In the genomic region with DNA sequence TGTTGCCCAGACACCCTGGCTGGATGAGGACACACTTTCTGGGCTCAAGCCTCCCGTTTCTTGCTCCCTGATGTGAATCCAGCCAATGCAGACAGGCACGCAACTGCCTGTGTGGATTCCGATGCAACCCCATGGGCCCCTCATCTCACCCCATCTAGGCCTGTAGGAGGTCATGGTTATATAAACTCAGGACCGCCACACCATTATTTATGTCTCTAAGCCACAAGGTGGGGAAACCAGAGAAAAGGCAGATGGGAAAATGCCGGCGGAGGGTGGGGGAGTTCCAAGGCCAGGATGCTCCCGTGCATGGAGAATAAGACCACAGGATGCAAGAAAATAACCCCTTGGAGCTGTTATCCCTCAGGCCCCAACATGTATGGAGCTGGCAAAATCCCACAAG, we compare ENCODE assay signal across 25 cellular contexts. TPM values are rescaled to one million over a fixed set of nuclear protein-coding genes. Genes with fewer than 3 reads are reported as not detected.
DNase-seq lines count a peak whose midpoint lies in the region; ATAC-seq and TF ChIP-seq lines count a peak whose summit lies in the region.
"Had no signal": no experiment of that assay in that cellular context is flagged by ENCODE, and none has a peak within 500 bp of the region (broad histone marks: within the 10 kb centered on the region; RNA-seq: fewer than 3 reads in every experiment).

No MANE protein-coding gene starts in this region.

- no peak overlapping the region for H4K91ac ChIP-seq in IMR-90 (ENCODE audit: insufficient read depth, low read depth, low read length)

- CTCF ChIA-PET in activated CD4-positive, alpha-beta T cell treated with anti-CD3 and anti-CD28 coated beads, Interleukin-2, amount 10 ng/mL, durations not matched to agents 7 days and 5 days (lab: Charles Lee): interaction anchor here (1.0 to 1.5 kb wide), 5 partner anchors 8 to 276 kb away, joined by 3 to 5 read pairs (median 3); no protein-coding TSS in a partner anchor
- CTCF ChIA-PET in IMR-90 (lab: Yijun Ruan, JAX): interaction anchor here (1.0 kb wide), 1 partner anchor 102 kb away, joined by 4 read pairs; no protein-coding TSS in a partner anchor

- TF ChIP-seq CTCF in IMR-90 (conservative IDR thresholded peaks at IDR 0.05; ENCODE audit: low read depth, low read length) (no peak), endodermal cell (conservative IDR thresholded peaks at IDR 0.05) (no peak), sigmoid colon (IDR thresholded peaks at IDR 0.05) (no peak), right lobe of liver (IDR thresholded peaks at IDR 0.05) (no peak)

- TF ChIP-seq EP300 in sigmoid colon (IDR thresholded peaks at IDR 0.05): no peak

- no TSS peak for BruUV-seq in IMR-90 (replicated peaks; lab: Mats Ljungman, UMichigan)

- no peaks in the 10 kb centered on the region for H4K20me1 ChIP-seq in IMR-90 (ENCODE audit: insufficient read depth, low read length)

- no peak overlapping the region for H3K9ac ChIP-seq in IMR-90 (ENCODE audit: low read depth, low read length)
- H3K9ac ChIP-seq in endodermal cell (ENCODE audit: extremely low read depth, low read length, poor library complexity, severe bottlenecking): no peak overlapping the region

- H3K56ac ChIP-seq in IMR-90 (ENCODE audit: extremely low read depth, insufficient read depth, low read length): no peak overlapping the region

- no peaks in the 10 kb centered on the region for H3K4me1 ChIP-seq in IMR-90 (ENCODE audit: control insufficient read depth, insufficient read depth, low read length)
- H3K4me1 ChIP-seq in endodermal cell (ENCODE audit: control insufficient read depth, insufficient read depth, low read length): no peaks in the 10 kb centered on the region
- H3K4me1 ChIP-seq in sigmoid colon: peaks cover 0 to 36% (median 33%) of the 10 kb centered on the region in 4 donors
- peaks cover 0 to 10% (median 0%) of the 10 kb centered on the region in 4 donors for H3K4me1 ChIP-seq in right lobe of liver

- H2BK15ac ChIP-seq in IMR-90 (ENCODE audit: low read depth, low read length): no peak overlapping the region

- H3K27ac ChIP-seq in IMR-90 (ENCODE audit: insufficient read depth, low read length) (no peak overlapping the region), endodermal cell (ENCODE audit: low read depth, low read length) (no peak overlapping the region), sigmoid colon (peak overlapping the region in 3 of 4 donors; percentile 72 to 86 (median 78)), right lobe of liver (no peak overlapping the region)
- H3K27ac ChIP-seq: ascending aorta; BLaER1 treated with 17β-estradiol and CSF1 and Interleukin-3, amounts not matched to agents 10 nM and 100 nM; HL-60; left ventricle myocardium inferior had no signal

- H3K4me3 ChIP-seq in IMR-90 (ENCODE audit: insufficient read depth, low read depth, low read length) (no peak overlapping the region), endodermal cell (ENCODE audit: low read length) (no peak overlapping the region), sigmoid colon (no peak overlapping the region), right lobe of liver (no peak overlapping the region)
- H3K4me3 ChIP-seq: mucosa of descending colon had no signal

- no peak overlapping the region for H4K5ac ChIP-seq in IMR-90 (ENCODE audit: low read depth, low read length)

- H4K8ac ChIP-seq in IMR-90 (ENCODE audit: low read depth in 2 of 2, low read length in 2 of 2): no peak overlapping the region

- no peaks in the 10 kb centered on the region for H3K9me3 ChIP-seq in IMR-90 (ENCODE audit: control insufficient read depth, insufficient read depth, low read length)
- no peaks in the 10 kb centered on the region for H3K9me3 ChIP-seq in endodermal cell (ENCODE audit: control insufficient read depth, low read length)
- no peaks in the 10 kb centered on the region for H3K9me3 ChIP-seq in sigmoid colon
- no peaks in the 10 kb centered on the region for H3K9me3 ChIP-seq in right lobe of liver
- H3K9me3 ChIP-seq: ascending aorta; BLaER1 treated with 17β-estradiol and CSF1 and Interleukin-3, amounts not matched to agents 10 nM and 100 nM; left ventricle myocardium inferior; mucosa of descending colon had no signal

- H3K36me3 Mint-ChIP-seq in activated CD4-positive, alpha-beta T cell treated with anti-CD3 and anti-CD28 coated beads, Interleukin-2, amount 10 ng/mL, durations not matched to agents 7 days and 5 days (ENCODE audit: low read depth): no peaks in the 10 kb centered on the region
- no peaks in the 10 kb centered on the region for H3K36me3 Mint-ChIP-seq in endodermal cell (ENCODE audit: low read depth)
- H3K36me3 Mint-ChIP-seq: stimulated activated memory B cell treated with anti-CD40 and anti-IgM and Interleukin-4, amounts not matched to agents 10 μg/mL and 1 μg/mL and 100 μg/mL, for 72 hours had no signal

- H2BK20ac ChIP-seq in IMR-90 (ENCODE audit: low read depth, low read length): no peak overlapping the region

- no peak overlapping the region for H3K14ac ChIP-seq in IMR-90 (replicated peaks; ENCODE audit: low read depth, low read length)

- peak overlapping the region; percentile 47; the same call in 1 of the 2 replicates for H3K23ac ChIP-seq in IMR-90 (ENCODE audit: low read depth, low read length)

- ATAC-seq in IMR-90 (ENCODE audit: low read depth) (no peak), GM21515 (IDR thresholded peaks at IDR 0.05; ENCODE audit: unreplicated experiment) (no peak), right lobe of liver (no peak)
- ATAC-seq: mucosa of descending colon; stimulated activated memory B cell treated with anti-CD40 and anti-IgM and Interleukin-4, amounts not matched to agents 10 μg/mL and 1 μg/mL and 100 μg/mL, for 72 hours; T-helper 17 cell had no signal

- H3K27me3 ChIP-seq in IMR-90 (ENCODE audit: control insufficient read depth, insufficient read depth, low read length) (peaks cover 45% of the 10 kb centered on the region), endodermal cell (ENCODE audit: control insufficient read depth, insufficient read depth, low read length, poor library complexity, severe bottlenecking) (peaks cover 94% of the 10 kb centered on the region), sigmoid colon (peaks cover 0 to 13% (median 0%) of the 10 kb centered on the region in 3 donors), right lobe of liver (no peaks in the 10 kb centered on the region)
- H3K27me3 ChIP-seq: ascending aorta had no signal

- no peaks in the 10 kb centered on the region for H3K9me1 ChIP-seq in IMR-90 (ENCODE audit: insufficient read depth, low read length)

- no peak overlapping the region for H2BK5ac ChIP-seq in IMR-90 (ENCODE audit: low read depth, low read length, poor library complexity, severe bottlenecking)

- intact Hi-C loops in IMR-90 (cut with micrococcal nuclease): no loop called here
- intact Hi-C loops in sigmoid colon (cut with DNase I): loop anchor here (10.0 kb wide), 1 partner anchor 256 kb away; a partner anchor contains a TSS
- intact Hi-C loops in right lobe of liver (cut with DNase I): loop anchor here (10.0 kb wide), 2 partner anchors 136 to 336 kb away; no protein-coding TSS in a partner anchor

- no peaks in the 10 kb centered on the region for H3K9me3 Mint-ChIP-seq in activated CD4-positive, alpha-beta T cell treated with anti-CD3 and anti-CD28 coated beads, Interleukin-2, amount 10 ng/mL, durations not matched to agents 7 days and 5 days
- H3K9me3 Mint-ChIP-seq in endodermal cell: no peaks in the 10 kb centered on the region
- H3K9me3 Mint-ChIP-seq: stimulated activated memory B cell treated with anti-CD40 and anti-IgM and Interleukin-4, amounts not matched to agents 10 μg/mL and 1 μg/mL and 100 μg/mL, for 72 hours had no signal

- peak overlapping the region; percentile 37 for H2AFZ ChIP-seq in IMR-90 (replicated peaks; ENCODE audit: low read length, poor library complexity)

- H3K4me1 Mint-ChIP-seq in activated CD4-positive, alpha-beta T cell treated with anti-CD3 and anti-CD28 coated beads, Interleukin-2, amount 10 ng/mL, durations not matched to agents 7 days and 5 days: peaks cover 6% of the 10 kb centered on the region
- H3K4me1 Mint-ChIP-seq in endodermal cell: no peaks in the 10 kb centered on the region

- no peaks in the 10 kb centered on the region for H3K36me3 ChIP-seq in IMR-90 (ENCODE audit: control insufficient read depth, insufficient read depth, low read length)
- no peaks in the 10 kb centered on the region for H3K36me3 ChIP-seq in endodermal cell (ENCODE audit: control insufficient read depth, insufficient read depth, low read length)
- H3K36me3 ChIP-seq in sigmoid colon: no peaks in the 10 kb centered on the region
- H3K36me3 ChIP-seq in right lobe of liver: no peaks in the 10 kb centered on the region
- H3K36me3 ChIP-seq: ascending aorta; BLaER1 treated with 17β-estradiol and CSF1 and Interleukin-3, amounts not matched to agents 10 nM and 100 nM; left ventricle myocardium inferior had no signal

- no peak overlapping the region for H3K18ac ChIP-seq in IMR-90 (ENCODE audit: low read depth, low read length)

- no peak for DNase-seq in activated CD4-positive, alpha-beta T cell treated with anti-CD3 and anti-CD28 coated beads, Interleukin-2, amount 10 ng/mL, durations not matched to agents 7 days and 5 days
- DNase-seq in activated CD4-positive, alpha-beta T cell treated with anti-CD3 and anti-CD28 coated beads, Interleukin-2, amount 50 U/mL, for 48 hours: no peak
- DNase-seq in IMR-90: no peak
- peak; percentile 54 for DNase-seq in endodermal cell
- peak; percentile 78 for DNase-seq in sigmoid colon
- no peak for DNase-seq in right lobe of liver
- no peak for DNase-seq in dermis blood vessel endothelial cell
- DNase-seq: activated gamma-delta T cell treated with Interleukin-2 at 50 U/mL for 16 hours, DMS153, left ventricle myocardium inferior, mucosa of descending colon, NCI-H1694 treated with DMSO at 0.1 percent for 48 hours, right cardiac atrium, SHP77 treated with DMSO at 0.1 percent for 48 hours, T-helper 17 cell, trophoblast cell had no signal

- WGBS in IMR-90 (ENCODE audit: extremely low coverage in 2 of 2, insufficient read length in 1 of 2), 2 experiments: no CpG with 5 or more reads among the region's 7 CpGs
- WGBS in endodermal cell (ENCODE audit: insufficient coverage in 1 of 2, insufficient read length in 1 of 2), 2 experiments: 49 to 67% methylated on average over 4 to 7 of the region's 7 CpGs
- 73 to 86% methylated on average over 7 of the region's 7 CpGs for WGBS in sigmoid colon, 2 donors
- WGBS in right lobe of liver (ENCODE audit: insufficient coverage, low coverage, low lambda C conversion rate, missing lambda C conversion rate): 88% methylated on average over 6 of the region's 7 CpGs

- no peak overlapping the region for H3K4ac ChIP-seq in IMR-90 (ENCODE audit: low read depth, low read length)

- no peak overlapping the region for H3K27ac Mint-ChIP-seq in activated CD4-positive, alpha-beta T cell treated with anti-CD3 and anti-CD28 coated beads, Interleukin-2, amount 10 ng/mL, durations not matched to agents 7 days and 5 days
- H3K27ac Mint-ChIP-seq in endodermal cell: no peak overlapping the region
- H3K27ac Mint-ChIP-seq: T-helper 17 cell had no signal

- no peaks in the 10 kb centered on the region for H3K79me1 ChIP-seq in IMR-90 (ENCODE audit: low read depth in 1 of 2, low read length in 2 of 2)

- no peak overlapping the region for H2AK5ac ChIP-seq in IMR-90 (ENCODE audit: low read depth, low read length)

- H2BK120ac ChIP-seq in IMR-90 (ENCODE audit: low read depth, low read length): no peak overlapping the region

- H3K4me2 ChIP-seq in IMR-90 (ENCODE audit: low read depth, low read length): no peak overlapping the region

- in situ Hi-C loops in IMR-90 (cut with MboI; ENCODE audit: low sequenced_read_pairs): no loop called here

- peak overlapping the region; percentile 59 for H3K4me3 Mint-ChIP-seq in activated CD4-positive, alpha-beta T cell treated with anti-CD3 and anti-CD28 coated beads, Interleukin-2, amount 10 ng/mL, durations not matched to agents 7 days and 5 days
- no peak overlapping the region for H3K4me3 Mint-ChIP-seq in endodermal cell

- POLR2A ChIA-PET in activated CD4-positive, alpha-beta T cell treated with anti-CD3 and anti-CD28 coated beads, Interleukin-2, amount 10 ng/mL, durations not matched to agents 7 days and 5 days (lab: Charles Lee): no interaction called here
- POLR2A ChIA-PET in IMR-90 (lab: Charles Lee; ENCODE audit: unreplicated experiment): no interaction called here

- no peak for TF ChIP-seq RAD21 in IMR-90 (IDR thresholded peaks at IDR 0.05; ENCODE audit: low read length)

- TF ChIP-seq POLR2A in IMR-90 (IDR thresholded peaks at IDR 0.05; ENCODE audit: low read depth, low read length) (no peak), sigmoid colon (IDR thresholded peaks at IDR 0.05) (no peak), right lobe of liver (IDR thresholded peaks at IDR 0.05) (no peak)

- dilution Hi-C loops in IMR-90 (cut with HindIII; ENCODE audit: low sequenced_read_pairs, unreplicated experiment): no loop called here

- peaks cover 13% of the 10 kb centered on the region for H3K27me3 Mint-ChIP-seq in activated CD4-positive, alpha-beta T cell treated with anti-CD3 and anti-CD28 coated beads, Interleukin-2, amount 10 ng/mL, durations not matched to agents 7 days and 5 days
- H3K27me3 Mint-ChIP-seq in endodermal cell (ENCODE audit: insufficient read depth): peaks cover 30% of the 10 kb centered on the region
- H3K27me3 Mint-ChIP-seq: stimulated activated memory B cell treated with anti-CD40 and anti-IgM and Interleukin-4, amounts not matched to agents 10 μg/mL and 1 μg/mL and 100 μg/mL, for 72 hours had no signal

- no peak overlapping the region for H2AK9ac ChIP-seq in IMR-90 (replicated peaks; ENCODE audit: low read depth, low read length, poor library complexity)

RNA-seq across cellular contexts. Expression of a gene that starts 2.0 kb away (rescaled TPM):
- 1 to 10 TPM; 1.1 to 1.6 TPM for total RNA-seq in activated CD4-positive, alpha-beta T cell treated with anti-CD3 and anti-CD28 coated beads, Interleukin-2, amount 10 ng/mL, durations not matched to agents 7 days and 5 days
- under 0.01 TPM in 1 of 2 replicates, not detected in the other for total RNA-seq in IMR-90 (2012; rRNA removed)
- polyA plus RNA-seq in IMR-90 (2012; rRNA removed): 0.10 and 0.13 TPM in 2 replicates
- polyA plus RNA-seq in IMR-90 (2012; cell fraction: cytosol; rRNA removed): 0.41 and 0.54 TPM in 2 replicates
- 0.05 and 0.18 TPM in 2 replicates for polyA plus RNA-seq in IMR-90 (2012; cell fraction: nucleus; rRNA removed; ENCODE audit: low replicate concordance)
- under 1 TPM in 1 of 2 donors, not detected in 1; 0.22 TPM for total RNA-seq in endodermal cell
- 0.71 TPM for polyA plus RNA-seq in endodermal cell (2013, experiment 1 of 2)
- 1.6 TPM for polyA plus RNA-seq in endodermal cell (2013, experiment 2 of 2)
- 1 to 10 TPM; 2.7 to 8.4 (median 3.3) TPM for total RNA-seq in sigmoid colon
- 10 to 100 TPM in 1 of 3 donors, 1 to 10 TPM in 2; 2.7 to 10.2 (median 4.2) TPM for polyA plus RNA-seq in sigmoid colon
- total RNA-seq in right lobe of liver: 1 to 10 TPM in 5 of 6 experiments, under 1 TPM in 1; 0.86 to 3.0 (median 2.1) TPM
- total RNA-seq in dermis blood vessel endothelial cell: 0.14 and 0.34 TPM in 2 replicates
- total RNA-seq: T-helper 17 cell had no signal
- polyA plus RNA-seq: fibroblast of lung had no signal

RNA-seq across cellular contexts. Expression of a gene that starts 27.1 kb away (rescaled TPM):
- not detected for total RNA-seq in activated CD4-positive, alpha-beta T cell treated with anti-CD3 and anti-CD28 coated beads, Interleukin-2, amount 10 ng/mL, durations not matched to agents 7 days and 5 days
- 0.18 and 0.28 TPM in 2 replicates for total RNA-seq in IMR-90 (2012; rRNA removed)
- 0.32 and 0.34 TPM in 2 replicates for polyA plus RNA-seq in IMR-90 (2012; rRNA removed)
- 0.26 and 0.43 TPM in 2 replicates for polyA plus RNA-seq in IMR-90 (2012; cell fraction: cytosol; rRNA removed)
- polyA plus RNA-seq in IMR-90 (2012; cell fraction: nucleus; rRNA removed; ENCODE audit: low replicate concordance): 0.13 and 0.34 TPM in 2 replicates
- total RNA-seq in endodermal cell: 1 to 10 TPM in 1 of 2 donors, under 1 TPM in 1; 0.22 to 1.3 TPM
- polyA plus RNA-seq in endodermal cell (2013, experiment 1 of 2): 0.68 TPM
- polyA plus RNA-seq in endodermal cell (2013, experiment 2 of 2): 0.54 TPM
- total RNA-seq in sigmoid colon: not detected
- 1 to 10 TPM in 2 of 3 donors, not detected in 1; 1.3 to 1.8 TPM for polyA plus RNA-seq in sigmoid colon
- total RNA-seq in right lobe of liver: under 1 TPM in 1 of 6 experiments, not detected in 5; 0.12 TPM
- 0.28 TPM in 1 of 2 replicates, not detected in the other for total RNA-seq in dermis blood vessel endothelial cell
- total RNA-seq: ascending aorta, OCI-LY7, osteocyte, T-helper 17 cell had no signal
- polyA plus RNA-seq: fibroblast of lung had no signal

RNA-seq across cellular contexts. Expression of a gene that starts 58.4 kb away (rescaled TPM):
- total RNA-seq in activated CD4-positive, alpha-beta T cell treated with anti-CD3 and anti-CD28 coated beads, Interleukin-2, amount 10 ng/mL, durations not matched to agents 7 days and 5 days: not detected
- total RNA-seq in IMR-90 (2012; rRNA removed) (not detected in 2 replicates), endodermal cell (under 1 TPM; 0.24 to 0.64 TPM), sigmoid colon (1 to 10 TPM in 1 of 4 donors, not detected in 3; 1.1 TPM), right lobe of liver (not detected), dermis blood vessel endothelial cell (not detected in 2 replicates)
- polyA plus RNA-seq in IMR-90 (2012; rRNA removed) (not detected in 2 replicates), sigmoid colon (under 1 TPM in 1 of 3 donors, not detected in 2; 0.04 TPM)
- not detected in 2 replicates for polyA plus RNA-seq in IMR-90 (2012; cell fraction: cytosol; rRNA removed)
- polyA plus RNA-seq in IMR-90 (2012; cell fraction: nucleus; rRNA removed; ENCODE audit: low replicate concordance): 0.03 TPM in 1 of 2 replicates, not detected in the other
- 0.11 TPM for polyA plus RNA-seq in endodermal cell (2013, experiment 1 of 2)
- 0.25 TPM for polyA plus RNA-seq in endodermal cell (2013, experiment 2 of 2)
- total RNA-seq: ascending aorta, chondrocyte, left ventricle myocardium inferior, right cardiac atrium had no signal

RNA-seq across cellular contexts. Expression of a gene that starts 58.5 kb away (rescaled TPM):
- total RNA-seq in activated CD4-positive, alpha-beta T cell treated with anti-CD3 and anti-CD28 coated beads, Interleukin-2, amount 10 ng/mL, durations not matched to agents 7 days and 5 days: 1 to 10 TPM; 1.7 to 2.8 TPM
- total RNA-seq in IMR-90 (2012; rRNA removed): 7.8 and 10.2 TPM in 2 replicates
- 3.3 and 4.2 TPM in 2 replicates for polyA plus RNA-seq in IMR-90 (2012; rRNA removed)
- polyA plus RNA-seq in IMR-90 (2012; cell fraction: cytosol; rRNA removed): 2.0 and 3.7 TPM in 2 replicates
- polyA plus RNA-seq in IMR-90 (2012; cell fraction: nucleus; rRNA removed; ENCODE audit: low replicate concordance): 0.86 and 2.9 TPM in 2 replicates
- total RNA-seq in endodermal cell: 1 to 10 TPM; 2.7 to 4.0 TPM
- 5.1 TPM for polyA plus RNA-seq in endodermal cell (2013, experiment 1 of 2)
- 4.6 TPM for polyA plus RNA-seq in endodermal cell (2013, experiment 2 of 2)
- total RNA-seq in sigmoid colon: 10 to 100 TPM; 11.1 to 16.5 (median 13.3) TPM
- 10 to 100 TPM; 12.4 to 18.6 (median 18.3) TPM for polyA plus RNA-seq in sigmoid colon
- 10 to 100 TPM in 5 of 6 experiments, 1 to 10 TPM in 1; 6.9 to 30.9 (median 22.6) TPM for total RNA-seq in right lobe of liver
- 3.1 and 6.5 TPM in 2 replicates for total RNA-seq in dermis blood vessel endothelial cell

Comparison
In these comparisons a context has a peak if more than half of its experiments do, and no peak if none do; other contexts are left out.
1. DNase-seq: peak in endodermal cell (single experiment) and sigmoid colon (single experiment); none in activated CD4-positive, alpha-beta T cell treated with anti-CD3 and anti-CD28 coated beads, Interleukin-2, amount 10 ng/mL, durations not matched to agents 7 days and 5 days (single experiment), activated CD4-positive, alpha-beta T cell treated with anti-CD3 and anti-CD28 coated beads, Interleukin-2, amount 50 U/mL, for 48 hours (0 of 2), IMR-90 (single experiment), right lobe of liver (0 of 3) and dermis blood vessel endothelial cell (single experiment).
2. H3K27ac ChIP-seq: peak in sigmoid colon (3 of 4); none in IMR-90 (single experiment), endodermal cell (single experiment) and right lobe of liver (0 of 3).